ENCODE assay signal across 1 cellular context in genomic region chr2:227614740-227615139, GRCh38.
TF ChIP-seq lines count a peak whose summit lies in the region.

Gene SCYGR3, minus strand, starts transcription at chr2:227614840. Its CDS starts 0 bp downstream, at chr2:227614840.

TF ChIP-seq in H1, 55 proteins besides CTCF, POLR2A, EP300 and RAD21 (continued from another document):
- TF ChIP-seq CBX5 (IDR thresholded peaks at IDR 0.05; ENCODE audit: low read depth, low read length) (no peak), SUZ12 (IDR thresholded peaks at IDR 0.05; ENCODE audit: low read length) (no peak)
